8 cellular contexts compared by ENCODE assay signal in genomic region chr5:163564321-163564924, GRCh38. TPM values are rescaled to one million over a fixed set of nuclear protein-coding genes. Genes with fewer than 3 reads are reported as not detected.
A peak's percentile ranks its signal among the peaks of the same experiment; 100 is the strongest.
DNase-seq lines count a peak whose midpoint lies in the region; ATAC-seq and TF ChIP-seq lines count a peak whose summit lies in the region.

No MANE protein-coding gene starts in this region.

- no peaks in the 10 kb centered on the region for H3K36me3 ChIP-seq in RWPE2 (ENCODE audit: low read depth)

- no peaks in the 10 kb centered on the region for H3K4me1 ChIP-seq in RWPE2 (ENCODE audit: insufficient read depth, poor library complexity, severe bottlenecking)

- no peak overlapping the region for H3K27ac ChIP-seq in RWPE2 (ENCODE audit: poor library complexity, severe bottlenecking)

- no peak overlapping the region for H3K4me3 ChIP-seq in RWPE2 (ENCODE audit: severe bottlenecking)

- TF ChIP-seq CTCF in AG09319 (IDR thresholded peaks at IDR 0.05; ENCODE audit: low read depth, low read length) (peak; percentile 88), RWPE2 (IDR thresholded peaks at IDR 0.05; ENCODE audit: poor library complexity, severe bottlenecking) (peak; percentile 99), progenitor cell of endocrine pancreas (IDR thresholded peaks at IDR 0.05; ENCODE audit: unreplicated experiment) (peak; percentile 92)

- peaks cover 23% of the 10 kb centered on the region for H3K4me1 Mint-ChIP-seq in activated naive CD4-positive, alpha-beta T cell treated with anti-CD3 and anti-CD28 coated beads for 36 hours (ENCODE audit: low read depth)
- peaks cover 27% of the 10 kb centered on the region for H3K4me1 Mint-ChIP-seq in progenitor cell of endocrine pancreas (ENCODE audit: low read depth)

- no peak for DNase-seq in AG09319 (ENCODE audit: extremely low read depth, low read depth)
- no peak for DNase-seq in RWPE2 (ENCODE audit: low spot score)
- DNase-seq in activated naive CD4-positive, alpha-beta T cell treated with anti-CD3 and anti-CD28 coated beads for 36 hours = peak; percentile 79
- peak; percentile 30 for DNase-seq in germinal center (ENCODE audit: low spot score)
- peak; percentile 29 for DNase-seq in progenitor cell of endocrine pancreas (ENCODE audit: low spot score, unreplicated experiment)
- no peak for DNase-seq in cortex of kidney (lab: John Stamatoyannopoulos, UW)

- H3K27me3 Mint-ChIP-seq in activated naive CD4-positive, alpha-beta T cell treated with anti-CD3 and anti-CD28 coated beads for 36 hours (ENCODE audit: low read depth) = peaks cover 51% of the 10 kb centered on the region
- peaks cover 20% of the 10 kb centered on the region for H3K27me3 Mint-ChIP-seq in progenitor cell of endocrine pancreas

- no peak overlapping the region for H3K4me3 Mint-ChIP-seq in activated naive CD4-positive, alpha-beta T cell treated with anti-CD3 and anti-CD28 coated beads for 36 hours
- no peak overlapping the region for H3K4me3 Mint-ChIP-seq in progenitor cell of endocrine pancreas (ENCODE audit: low read depth)

- ATAC-seq in GM18502 (IDR thresholded peaks at IDR 0.05; ENCODE audit: poor library complexity, unreplicated experiment) = peak; percentile 45
- peak; percentile 49 for ATAC-seq in HG03460 (IDR thresholded peaks at IDR 0.05; ENCODE audit: unreplicated experiment)
- 0 out of 3 replicates have a peak, but pooled peaks have one; percentile 21 for ATAC-seq in RWPE2 (ENCODE audit: low read depth)

- intact Hi-C loops in activated naive CD4-positive, alpha-beta T cell treated with anti-CD3 and anti-CD28 coated beads for 36 hours (cut with micrococcal nuclease) = loop anchor here (1.0 to 10.0 kb wide), 2 partner anchors 940 to 1890 kb away; no protein-coding TSS in a partner anchor

- H3K36me3 Mint-ChIP-seq in activated naive CD4-positive, alpha-beta T cell treated with anti-CD3 and anti-CD28 coated beads for 36 hours (ENCODE audit: low read depth) = no peaks in the 10 kb centered on the region
- H3K36me3 Mint-ChIP-seq in progenitor cell of endocrine pancreas (ENCODE audit: insufficient read depth) = no peaks in the 10 kb centered on the region

- H3K9me3 Mint-ChIP-seq in activated naive CD4-positive, alpha-beta T cell treated with anti-CD3 and anti-CD28 coated beads for 36 hours = no peaks in the 10 kb centered on the region
- H3K9me3 Mint-ChIP-seq in progenitor cell of endocrine pancreas (ENCODE audit: low read depth) = no peaks in the 10 kb centered on the region

- no peak overlapping the region for H3K27ac Mint-ChIP-seq in activated naive CD4-positive, alpha-beta T cell treated with anti-CD3 and anti-CD28 coated beads for 36 hours
- no peak overlapping the region for H3K27ac Mint-ChIP-seq in progenitor cell of endocrine pancreas

- no peaks in the 10 kb centered on the region for H3K9me3 ChIP-seq in RWPE2 (ENCODE audit: severe bottlenecking)

- CTCF ChIA-PET in activated naive CD4-positive, alpha-beta T cell treated with anti-CD3 and anti-CD28 coated beads for 36 hours (lab: Charles Lee) = interaction anchor here (0.7 to 2.2 kb wide), 4 partner anchors 241 to 1647 kb away, joined by 3 to 10 read pairs (median 3); no protein-coding TSS in a partner anchor

- H3K27me3 ChIP-seq in RWPE2 (ENCODE audit: insufficient read depth, poor library complexity, severe bottlenecking) = peaks cover 44% of the 10 kb centered on the region

RNA-seq across cellular contexts. Expression of gene MAT2B, which starts 59.0 kb away (rescaled TPM):
- 10 to 100 TPM; 87.6 to 88.7 TPM for total RNA-seq in activated naive CD4-positive, alpha-beta T cell treated with anti-CD3 and anti-CD28 coated beads for 36 hours
- 64.4 and 66.8 TPM in 2 replicates for total RNA-seq in progenitor cell of endocrine pancreas

Comparison
In these comparisons a context has a peak if more than half of its experiments do, and no peak if none do; other contexts are left out.
1. DNase-seq: peak in activated naive CD4-positive, alpha-beta T cell treated with anti-CD3 and anti-CD28 coated beads for 36 hours (single experiment), germinal center (single experiment) and progenitor cell of endocrine pancreas (single experiment); none in AG09319 (single experiment), RWPE2 (single experiment) and cortex of kidney (single experiment).
2. Peak in every context shown above with its lines, with median percentiles within 50 percentile points of each other: CTCF ChIP-seq and ATAC-seq.